8 cellular contexts compared by ENCODE assay signal in the genomic region with DNA sequence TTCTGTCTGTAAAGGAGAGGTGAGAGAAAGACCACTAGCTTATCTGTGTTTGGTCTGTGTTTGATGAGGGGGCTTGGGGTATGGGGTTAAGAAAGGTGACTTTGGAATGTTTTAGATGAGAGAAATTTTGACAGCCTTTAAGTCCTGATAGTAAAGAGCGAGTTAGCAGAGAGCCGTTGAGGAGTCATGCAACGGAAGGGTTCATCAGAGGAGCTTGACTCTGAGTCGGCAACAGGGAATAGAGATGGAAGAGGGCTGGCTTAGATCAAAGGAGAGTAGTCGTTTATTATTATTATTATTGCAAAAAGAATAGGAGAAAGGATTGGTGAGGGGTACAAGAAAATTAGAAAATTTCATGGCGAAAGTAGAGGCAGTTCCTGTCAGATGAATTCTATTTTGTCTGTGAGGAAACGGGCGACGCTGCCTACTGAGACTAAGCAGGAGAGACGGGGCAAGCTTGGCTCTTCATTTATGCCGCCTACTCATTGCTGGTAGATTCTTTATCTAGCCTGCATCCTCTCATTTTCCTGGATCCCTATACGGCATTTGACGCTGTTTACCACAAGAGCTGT. TPM values are rescaled to one million over a fixed set of nuclear protein-coding genes. Genes with fewer than 3 reads are reported as not detected.
DNase-seq lines count a peak whose midpoint lies in the region; ATAC-seq and TF ChIP-seq lines count a peak whose summit lies in the region.

No MANE protein-coding gene starts in this region.

- peak overlapping the region; percentile 100 for H3K4me3 Mint-ChIP-seq in Calu3 (ENCODE audit: low read depth, unreplicated experiment)
- peak overlapping the region; percentile 84 for H3K4me3 Mint-ChIP-seq in activated T-helper 17 cell treated with anti-CD3 and anti-CD28 coated beads, Interleukin-2, amount 50 U/mL, for 72 hours
- peak overlapping the region; percentile 96 for H3K4me3 Mint-ChIP-seq in stimulated activated memory B cell treated with anti-CD40 and anti-IgM and Interleukin-4, amounts not matched to agents 10 μg/mL and 1 μg/mL and 100 μg/mL, for 72 hours

- ATAC-seq in HG02763 (IDR thresholded peaks at IDR 0.05; ENCODE audit: unreplicated experiment), result peak; percentile 16
- peak; percentile 34 for ATAC-seq in activated T-helper 17 cell treated with anti-CD3 and anti-CD28 coated beads, Interleukin-2, amount 50 U/mL, for 72 hours (replicated peaks)
- no peak for ATAC-seq in stimulated activated memory B cell treated with anti-CD40 and anti-IgM and Interleukin-4, amounts not matched to agents 10 μg/mL and 1 μg/mL and 100 μg/mL, for 72 hours

- intact Hi-C loops in Calu3 (cut with micrococcal nuclease; ENCODE audit: unreplicated experiment), result no loop called here

- H3K36me3 Mint-ChIP-seq in Calu3 (ENCODE audit: insufficient read depth, unreplicated experiment), result peaks cover 19% of the 10 kb centered on the region
- peaks cover 7% of the 10 kb centered on the region for H3K36me3 Mint-ChIP-seq in activated T-helper 17 cell treated with anti-CD3 and anti-CD28 coated beads, Interleukin-2, amount 50 U/mL, for 72 hours (ENCODE audit: low read depth)
- no peaks in the 10 kb centered on the region for H3K36me3 Mint-ChIP-seq in stimulated activated memory B cell treated with anti-CD40 and anti-IgM and Interleukin-4, amounts not matched to agents 10 μg/mL and 1 μg/mL and 100 μg/mL, for 72 hours

- no peaks in the 10 kb centered on the region for H3K27me3 Mint-ChIP-seq in Calu3 (ENCODE audit: unreplicated experiment)
- H3K27me3 Mint-ChIP-seq in activated T-helper 17 cell treated with anti-CD3 and anti-CD28 coated beads, Interleukin-2, amount 50 U/mL, for 72 hours, result peaks cover 5% of the 10 kb centered on the region
- H3K27me3 Mint-ChIP-seq in stimulated activated memory B cell treated with anti-CD40 and anti-IgM and Interleukin-4, amounts not matched to agents 10 μg/mL and 1 μg/mL and 100 μg/mL, for 72 hours, result no peaks in the 10 kb centered on the region

- H3K4me1 Mint-ChIP-seq in Calu3 (ENCODE audit: low read depth, unreplicated experiment), result peaks cover 7% of the 10 kb centered on the region
- H3K4me1 Mint-ChIP-seq in activated T-helper 17 cell treated with anti-CD3 and anti-CD28 coated beads, Interleukin-2, amount 50 U/mL, for 72 hours, result peaks cover 20% of the 10 kb centered on the region
- peaks cover 26% of the 10 kb centered on the region for H3K4me1 Mint-ChIP-seq in stimulated activated memory B cell treated with anti-CD40 and anti-IgM and Interleukin-4, amounts not matched to agents 10 μg/mL and 1 μg/mL and 100 μg/mL, for 72 hours

- no peak for DNase-seq in Calu3
- DNase-seq in GOT3 (lab: John Stamatoyannopoulos, UW), result no peak
- DNase-seq in NCI-H510A treated with DMSO at 0.1 percent for 48 hours (lab: John Stamatoyannopoulos, UW), result no peak
- no peak for DNase-seq in stimulated activated naive CD4-positive, alpha-beta T cell treated with Interleukin-2 at 50 U/mL for 16 hours (lab: John Stamatoyannopoulos, UW)

- no peaks in the 10 kb centered on the region for H3K9me3 Mint-ChIP-seq in Calu3 (ENCODE audit: low read depth, unreplicated experiment)
- peaks cover 7% of the 10 kb centered on the region for H3K9me3 Mint-ChIP-seq in activated T-helper 17 cell treated with anti-CD3 and anti-CD28 coated beads, Interleukin-2, amount 50 U/mL, for 72 hours
- H3K9me3 Mint-ChIP-seq in stimulated activated memory B cell treated with anti-CD40 and anti-IgM and Interleukin-4, amounts not matched to agents 10 μg/mL and 1 μg/mL and 100 μg/mL, for 72 hours, result peaks cover 3% of the 10 kb centered on the region

- no TSS peak for BruUV-seq in Calu3 (replicated peaks; lab: Mats Ljungman, UMichigan)

- CTCF ChIA-PET in Calu3 (lab: Charles Lee), result no interaction called here

- peak overlapping the region; percentile 97 for H3K27ac Mint-ChIP-seq in Calu3 (ENCODE audit: unreplicated experiment)
- peak overlapping the region; percentile 81 for H3K27ac Mint-ChIP-seq in activated T-helper 17 cell treated with anti-CD3 and anti-CD28 coated beads, Interleukin-2, amount 50 U/mL, for 72 hours
- peak overlapping the region; percentile 94 for H3K27ac Mint-ChIP-seq in stimulated activated memory B cell treated with anti-CD40 and anti-IgM and Interleukin-4, amounts not matched to agents 10 μg/mL and 1 μg/mL and 100 μg/mL, for 72 hours

- H3K4me3 ChIP-seq in iPS-11a (ENCODE audit: low read depth, low read length), result peak overlapping the region; percentile 75

- no peak for TF ChIP-seq CTCF in Calu3 (IDR thresholded peaks at IDR 0.05; ENCODE audit: unreplicated experiment)

RNA-seq across cellular contexts. Expression of gene VAMP7, which starts 0.5 kb away (rescaled TPM):
- total RNA-seq in Calu3 (2022), result 30.3 and 40.4 TPM in 2 replicates
- 10 to 100 TPM; 28.7 to 30.3 TPM for total RNA-seq in activated T-helper 17 cell treated with anti-CD3 and anti-CD28 coated beads, Interleukin-2, amount 50 U/mL, for 72 hours
